In genomic region chr19:10398819-10399218, GRCh38 we compare ENCODE assay signal across 1 cellular context.
TF ChIP-seq lines count a peak whose summit lies in the region.

No MANE protein-coding gene starts in this region.

TF ChIP-seq in GM23338, 12 proteins besides CTCF, POLR2A, EP300 and RAD21:
- no peak for TF ChIP-seq EZH2phosphoT487 (IDR thresholded peaks at IDR 0.05; ENCODE audit: unreplicated experiment)
- TF ChIP-seq, protein P1, sequence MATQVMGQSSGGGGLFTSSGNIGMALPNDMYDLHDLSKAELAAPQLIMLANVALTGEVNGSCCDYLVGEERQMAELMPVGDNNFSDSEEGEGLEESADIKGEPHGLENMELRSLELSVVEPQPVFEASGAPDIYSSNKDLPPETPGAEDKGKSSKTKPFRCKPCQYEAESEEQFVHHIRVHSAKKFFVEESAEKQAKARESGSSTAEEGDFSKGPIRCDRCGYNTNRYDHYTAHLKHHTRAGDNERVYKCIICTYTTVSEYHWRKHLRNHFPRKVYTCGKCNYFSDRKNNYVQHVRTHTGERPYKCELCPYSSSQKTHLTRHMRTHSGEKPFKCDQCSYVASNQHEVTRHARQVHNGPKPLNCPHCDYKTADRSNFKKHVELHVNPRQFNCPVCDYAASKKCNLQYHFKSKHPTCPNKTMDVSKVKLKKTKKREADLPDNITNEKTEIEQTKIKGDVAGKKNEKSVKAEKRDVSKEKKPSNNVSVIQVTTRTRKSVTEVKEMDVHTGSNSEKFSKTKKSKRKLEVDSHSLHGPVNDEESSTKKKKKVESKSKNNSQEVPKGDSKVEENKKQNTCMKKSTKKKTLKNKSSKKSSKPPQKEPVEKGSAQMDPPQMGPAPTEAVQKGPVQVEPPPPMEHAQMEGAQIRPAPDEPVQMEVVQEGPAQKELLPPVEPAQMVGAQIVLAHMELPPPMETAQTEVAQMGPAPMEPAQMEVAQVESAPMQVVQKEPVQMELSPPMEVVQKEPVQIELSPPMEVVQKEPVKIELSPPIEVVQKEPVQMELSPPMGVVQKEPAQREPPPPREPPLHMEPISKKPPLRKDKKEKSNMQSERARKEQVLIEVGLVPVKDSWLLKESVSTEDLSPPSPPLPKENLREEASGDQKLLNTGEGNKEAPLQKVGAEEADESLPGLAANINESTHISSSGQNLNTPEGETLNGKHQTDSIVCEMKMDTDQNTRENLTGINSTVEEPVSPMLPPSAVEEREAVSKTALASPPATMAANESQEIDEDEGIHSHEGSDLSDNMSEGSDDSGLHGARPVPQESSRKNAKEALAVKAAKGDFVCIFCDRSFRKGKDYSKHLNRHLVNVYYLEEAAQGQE (IDR thresholded peaks at IDR 0.05; ENCODE audit: unreplicated experiment), result no peak
- no peak for TF ChIP-seq CREB1 (CRISPR knock-in tag; IDR thresholded peaks at IDR 0.05; ENCODE audit: low read depth)
TF ChIP-seq in GM23338: peak in this region for 0.
